ENCODE assay signal across 22 cellular contexts in the genomic region with DNA sequence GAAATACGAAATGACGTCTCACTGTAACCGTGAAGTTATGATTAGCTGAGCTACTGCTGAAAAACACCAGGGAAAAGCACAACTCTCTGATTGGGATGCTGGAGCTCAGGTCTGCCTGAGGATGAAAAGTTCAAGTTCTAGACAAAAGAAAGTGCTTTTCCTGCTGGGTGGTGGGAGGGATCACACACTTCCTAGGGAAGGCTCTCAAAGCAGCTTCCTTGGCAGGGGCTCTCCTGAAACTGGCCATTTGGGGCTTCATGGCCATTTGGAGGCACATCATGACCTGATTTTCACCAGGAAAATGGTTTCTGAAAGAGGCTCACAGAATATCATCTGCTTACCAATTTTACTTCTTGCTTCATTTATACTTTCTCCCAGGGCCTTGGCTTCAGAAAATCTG.
A peak's percentile ranks its signal among the peaks of the same experiment; 100 is the strongest.
DNase-seq lines count a peak whose midpoint lies in the region; ATAC-seq and TF ChIP-seq lines count a peak whose summit lies in the region.
"Had no signal": no experiment of that assay in that cellular context is flagged by ENCODE, and none has a peak within 500 bp of the region (broad histone marks: within the 10 kb centered on the region; RNA-seq: fewer than 3 reads in every experiment).

No MANE protein-coding gene starts in this region.

- H3K36me3 Mint-ChIP-seq in GM23338 (ENCODE audit: low read depth): no peaks in the 10 kb centered on the region

- intact Hi-C loops in sigmoid colon (cut with DNase I): no loop called here

- no peaks in the 10 kb centered on the region for H3K79me2 ChIP-seq in GM23338 (replicated peaks; ENCODE audit: insufficient read depth)

- H4K20me1 ChIP-seq in GM23338 (replicated peaks; ENCODE audit: insufficient read depth): no peaks in the 10 kb centered on the region
- H4K20me1 ChIP-seq: BLaER1 treated with 17β-estradiol and CSF1 and Interleukin-3, amounts not matched to agents 10 nM and 100 nM had no signal

- H3K9me3 Mint-ChIP-seq in GM23338: no peaks in the 10 kb centered on the region
- H3K9me3 Mint-ChIP-seq: CD4-positive, alpha-beta T cell had no signal

- H3K9me2 ChIP-seq in GM23338 (ENCODE audit: insufficient read depth): peaks cover 7% of the 10 kb centered on the region; the same call in 1 of the 2 replicates

- H3K36me3 ChIP-seq in GM23338 (ENCODE audit: insufficient read depth) (no peaks in the 10 kb centered on the region), sigmoid colon (no peaks in the 10 kb centered on the region), SJCRH30 (no peaks in the 10 kb centered on the region)
- H3K36me3 ChIP-seq: BLaER1 treated with 17β-estradiol and CSF1 and Interleukin-3, amounts not matched to agents 10 nM and 100 nM had no signal

- DNase-seq in GM23338 (ENCODE audit: low spot score) (no peak), cerebellum (ENCODE audit: low spot score) (peak; percentile 15), medulla oblongata (ENCODE audit: extremely low spot score) (peak; percentile 75), sigmoid colon (no peak), NCI-H510A (lab: John Stamatoyannopoulos, UW) (no peak), COLO668 (lab: John Stamatoyannopoulos, UW; ENCODE audit: unreplicated experiment) (no peak), SJCRH30 (no peak)
- DNase-seq in central memory CD4-positive, alpha-beta T cell: no peak
- DNase-seq: CD4-positive, alpha-beta T cell; COR-L47; DMS53; Karpas-422; NCI-H1105 treated with DMSO at 0.1 percent for 48 hours; NCI-H146; NCI-H1930; NCI-H2107; NCI-H524 treated with DMSO at 0.1 percent for 48 hours; NCI-H774; SIG-M5 had no signal

- H3F3A ChIP-seq in GM23338 (replicated peaks; ENCODE audit: low read depth): no peaks in the 10 kb centered on the region

- H3K4me2 ChIP-seq in GM23338: no peak overlapping the region
- H3K4me2 ChIP-seq: BLaER1 treated with 17β-estradiol and CSF1 and Interleukin-3, amounts not matched to agents 10 nM and 100 nM had no signal

- no peak overlapping the region for H3K4me3 Mint-ChIP-seq in GM23338
- H3K4me3 Mint-ChIP-seq: CD4-positive, alpha-beta T cell had no signal

- H3K27me3 Mint-ChIP-seq in GM23338 (ENCODE audit: insufficient read depth, low read depth, poor library complexity): peaks cover 1% of the 10 kb centered on the region
- H3K27me3 Mint-ChIP-seq: CD4-positive, alpha-beta T cell had no signal

- no peaks in the 10 kb centered on the region for H3K9me3 ChIP-seq in sigmoid colon
- no peaks in the 10 kb centered on the region for H3K9me3 ChIP-seq in SJCRH30 (replicated peaks)
- H3K9me3 ChIP-seq: BLaER1 treated with 17β-estradiol and CSF1 and Interleukin-3, amounts not matched to agents 10 nM and 100 nM had no signal

- H2AFZ ChIP-seq in GM23338: no peak overlapping the region

- ATAC-seq in GM23338: peak; percentile 56; the same call in 2 of the 3 replicates
- ATAC-seq: HepG2, SK-N-SH treated with all-trans-retinoic acid at 6 μM for 48 hours had no signal

- TF ChIP-seq CTCF in GM23338 (conservative IDR thresholded peaks at IDR 0.05; ENCODE audit: low read depth in 2 of 2) (no peak), sigmoid colon (IDR thresholded peaks at IDR 0.05) (no peak)

- H3K27me3 ChIP-seq in GM23338 (ENCODE audit: insufficient read depth): no peaks in the 10 kb centered on the region
- no peaks in the 10 kb centered on the region for H3K27me3 ChIP-seq in sigmoid colon
- H3K27me3 ChIP-seq in SJCRH30: no peaks in the 10 kb centered on the region
- H3K27me3 ChIP-seq: BLaER1 treated with 17β-estradiol and CSF1 and Interleukin-3, amounts not matched to agents 10 nM and 100 nM had no signal

- H3K4me1 ChIP-seq in GM23338 (ENCODE audit: insufficient read depth) (peaks cover under 1% of the 10 kb centered on the region; the same call in 1 of the 2 replicates), sigmoid colon (peaks cover 0 to 48% (median 35%) of the 10 kb centered on the region in 4 donors), SJCRH30 (peaks cover 20% of the 10 kb centered on the region)

- no peak for TF ChIP-seq POLR2A in sigmoid colon (IDR thresholded peaks at IDR 0.05)

- H3K27ac Mint-ChIP-seq in GM23338: no peak overlapping the region
- H3K27ac Mint-ChIP-seq: CD4-positive, alpha-beta T cell had no signal

- WGBS in sigmoid colon, 2 donors: 83 to 89% methylated on average over 3 of the region's 3 CpGs

- TF ChIP-seq EP300 in sigmoid colon (IDR thresholded peaks at IDR 0.05): no peak

- no peaks in the 10 kb centered on the region; the same call in 1 of the 3 replicates for H3K4me1 Mint-ChIP-seq in GM23338

- H3K4me3 ChIP-seq in GM23338 (no peak overlapping the region), sigmoid colon (no peak overlapping the region), SJCRH30 (no peak overlapping the region)
- H3K4me3 ChIP-seq: BLaER1 treated with 17β-estradiol and CSF1 and Interleukin-3, amounts not matched to agents 10 nM and 100 nM had no signal

- H3K27ac ChIP-seq in GM23338 (ENCODE audit: low read depth): no peak overlapping the region
- H3K27ac ChIP-seq in sigmoid colon: peak overlapping the region; percentile 59 to 79 (median 76)
- no peak overlapping the region for H3K27ac ChIP-seq in SJCRH30

TF ChIP-seq in GM23338, 12 proteins besides CTCF, POLR2A, EP300 and RAD21:
- TF ChIP-seq CREB1 (CRISPR knock-in tag; IDR thresholded peaks at IDR 0.05; ENCODE audit: low read depth) (no peak), POLR2AphosphoS5 (IDR thresholded peaks at IDR 0.05; ENCODE audit: low read depth) (no peak), EZH2phosphoT487 (IDR thresholded peaks at IDR 0.05; ENCODE audit: unreplicated experiment) (no peak), JUNB (IDR thresholded peaks at IDR 0.05; ENCODE audit: unreplicated experiment) (no peak), NANOG (IDR thresholded peaks at IDR 0.05; ENCODE audit: borderline replicate concordance) (no peak)
- TF ChIP-seq, protein P1, sequence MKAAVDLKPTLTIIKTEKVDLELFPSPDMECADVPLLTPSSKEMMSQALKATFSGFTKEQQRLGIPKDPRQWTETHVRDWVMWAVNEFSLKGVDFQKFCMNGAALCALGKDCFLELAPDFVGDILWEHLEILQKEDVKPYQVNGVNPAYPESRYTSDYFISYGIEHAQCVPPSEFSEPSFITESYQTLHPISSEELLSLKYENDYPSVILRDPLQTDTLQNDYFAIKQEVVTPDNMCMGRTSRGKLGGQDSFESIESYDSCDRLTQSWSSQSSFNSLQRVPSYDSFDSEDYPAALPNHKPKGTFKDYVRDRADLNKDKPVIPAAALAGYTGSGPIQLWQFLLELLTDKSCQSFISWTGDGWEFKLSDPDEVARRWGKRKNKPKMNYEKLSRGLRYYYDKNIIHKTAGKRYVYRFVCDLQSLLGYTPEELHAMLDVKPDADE (IDR thresholded peaks at IDR 0.05): no peak
- TF ChIP-seq, protein P2, sequence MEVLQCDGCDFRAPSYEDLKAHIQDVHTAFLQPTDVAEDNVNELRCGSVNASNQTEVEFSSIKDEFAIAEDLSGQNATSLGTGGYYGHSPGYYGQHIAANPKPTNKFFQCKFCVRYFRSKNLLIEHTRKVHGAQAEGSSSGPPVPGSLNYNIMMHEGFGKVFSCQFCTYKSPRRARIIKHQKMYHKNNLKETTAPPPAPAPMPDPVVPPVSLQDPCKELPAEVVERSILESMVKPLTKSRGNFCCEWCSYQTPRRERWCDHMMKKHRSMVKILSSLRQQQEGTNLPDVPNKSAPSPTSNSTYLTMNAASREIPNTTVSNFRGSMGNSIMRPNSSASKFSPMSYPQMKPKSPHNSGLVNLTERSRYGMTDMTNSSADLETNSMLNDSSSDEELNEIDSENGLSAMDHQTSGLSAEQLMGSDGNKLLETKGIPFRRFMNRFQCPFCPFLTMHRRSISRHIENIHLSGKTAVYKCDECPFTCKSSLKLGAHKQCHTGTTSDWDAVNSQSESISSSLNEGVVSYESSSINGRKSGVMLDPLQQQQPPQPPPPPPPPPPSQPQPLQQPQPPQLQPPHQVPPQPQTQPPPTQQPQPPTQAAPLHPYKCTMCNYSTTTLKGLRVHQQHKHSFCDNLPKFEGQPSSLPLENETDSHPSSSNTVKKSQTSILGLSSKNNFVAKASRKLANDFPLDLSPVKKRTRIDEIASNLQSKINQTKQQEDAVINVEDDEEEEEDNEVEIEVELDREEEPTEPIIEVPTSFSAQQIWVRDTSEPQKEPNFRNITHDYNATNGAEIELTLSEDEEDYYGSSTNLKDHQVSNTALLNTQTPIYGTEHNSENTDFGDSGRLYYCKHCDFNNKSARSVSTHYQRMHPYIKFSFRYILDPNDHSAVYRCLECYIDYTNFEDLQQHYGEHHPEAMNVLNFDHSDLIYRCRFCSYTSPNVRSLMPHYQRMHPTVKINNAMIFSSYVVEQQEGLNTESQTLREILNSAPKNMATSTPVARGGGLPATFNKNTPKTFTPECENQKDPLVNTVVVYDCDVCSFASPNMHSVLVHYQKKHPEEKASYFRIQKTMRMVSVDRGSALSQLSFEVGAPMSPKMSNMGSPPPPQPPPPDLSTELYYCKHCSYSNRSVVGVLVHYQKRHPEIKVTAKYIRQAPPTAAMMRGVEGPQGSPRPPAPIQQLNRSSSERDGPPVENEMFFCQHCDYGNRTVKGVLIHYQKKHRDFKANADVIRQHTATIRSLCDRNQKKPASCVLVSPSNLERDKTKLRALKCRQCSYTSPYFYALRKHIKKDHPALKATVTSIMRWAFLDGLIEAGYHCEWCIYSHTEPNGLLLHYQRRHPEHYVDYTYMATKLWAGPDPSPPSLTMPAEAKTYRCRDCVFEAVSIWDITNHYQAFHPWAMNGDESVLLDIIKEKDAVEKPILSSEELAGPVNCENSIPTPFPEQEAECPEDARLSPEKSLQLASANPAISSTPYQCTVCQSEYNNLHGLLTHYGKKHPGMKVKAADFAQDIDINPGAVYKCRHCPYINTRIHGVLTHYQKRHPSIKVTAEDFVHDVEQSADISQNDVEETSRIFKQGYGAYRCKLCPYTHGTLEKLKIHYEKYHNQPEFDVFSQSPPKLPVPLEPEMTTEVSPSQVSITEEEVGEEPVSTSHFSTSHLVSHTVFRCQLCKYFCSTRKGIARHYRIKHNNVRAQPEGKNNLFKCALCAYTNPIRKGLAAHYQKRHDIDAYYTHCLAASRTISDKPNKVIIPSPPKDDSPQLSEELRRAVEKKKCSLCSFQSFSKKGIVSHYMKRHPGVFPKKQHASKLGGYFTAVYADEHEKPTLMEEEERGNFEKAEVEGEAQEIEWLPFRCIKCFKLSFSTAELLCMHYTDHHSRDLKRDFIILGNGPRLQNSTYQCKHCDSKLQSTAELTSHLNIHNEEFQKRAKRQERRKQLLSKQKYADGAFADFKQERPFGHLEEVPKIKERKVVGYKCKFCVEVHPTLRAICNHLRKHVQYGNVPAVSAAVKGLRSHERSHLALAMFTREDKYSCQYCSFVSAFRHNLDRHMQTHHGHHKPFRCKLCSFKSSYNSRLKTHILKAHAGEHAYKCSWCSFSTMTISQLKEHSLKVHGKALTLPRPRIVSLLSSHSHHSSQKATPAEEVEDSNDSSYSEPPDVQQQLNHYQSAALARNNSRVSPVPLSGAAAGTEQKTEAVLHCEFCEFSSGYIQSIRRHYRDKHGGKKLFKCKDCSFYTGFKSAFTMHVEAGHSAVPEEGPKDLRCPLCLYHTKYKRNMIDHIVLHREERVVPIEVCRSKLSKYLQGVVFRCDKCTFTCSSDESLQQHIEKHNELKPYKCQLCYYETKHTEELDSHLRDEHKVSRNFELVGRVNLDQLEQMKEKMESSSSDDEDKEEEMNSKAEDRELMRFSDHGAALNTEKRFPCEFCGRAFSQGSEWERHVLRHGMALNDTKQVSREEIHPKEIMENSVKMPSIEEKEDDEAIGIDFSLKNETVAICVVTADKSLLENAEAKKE (CRISPR knock-in tag; IDR thresholded peaks at IDR 0.05): no peak

Comparison
In these comparisons a context has a peak if more than half of its experiments do, and no peak if none do; other contexts are left out.
1. DNase-seq: peak in cerebellum (single experiment) and medulla oblongata (single experiment); none in GM23338 (single experiment), sigmoid colon (single experiment), central memory CD4-positive, alpha-beta T cell (single experiment), NCI-H510A (single experiment), COLO668 (single experiment) and SJCRH30 (0 of 2).
2. H3K27ac ChIP-seq: peak in sigmoid colon (4 of 4); none in GM23338 (single experiment) and SJCRH30 (single experiment).